32 cellular contexts compared by ENCODE assay signal in genomic region chr4:109969087-109969486, GRCh38. TPM values are rescaled to one million over a fixed set of nuclear protein-coding genes. Genes with fewer than 3 reads are reported as not detected.
DNase-seq lines count a peak whose midpoint lies in the region; ATAC-seq and TF ChIP-seq lines count a peak whose summit lies in the region.
"Had no signal": no experiment of that assay in that cellular context is flagged by ENCODE, and none has a peak within 500 bp of the region (broad histone marks: within the 10 kb centered on the region; RNA-seq: fewer than 3 reads in every experiment).

No MANE protein-coding gene starts in this region.

- no peak overlapping the region for H3K9ac ChIP-seq in Loucy (ENCODE audit: low read depth, low read length, poor library complexity, severe bottlenecking)
- H3K9ac ChIP-seq: neural progenitor cell had no signal

- H3K9me3 ChIP-seq in Loucy (ENCODE audit: insufficient read depth, low read depth, low read length) = no peaks in the 10 kb centered on the region
- H3K9me3 ChIP-seq in PC-9 (ENCODE audit: insufficient read depth, low read depth) = no peaks in the 10 kb centered on the region
- no peaks in the 10 kb centered on the region for H3K9me3 ChIP-seq in HAP-1
- H3K9me3 ChIP-seq: left lung, spleen, testis, uterus had no signal

- no peaks in the 10 kb centered on the region for H4K20me1 ChIP-seq in Loucy (ENCODE audit: insufficient read depth, low read length, poor library complexity, severe bottlenecking)
- no peaks in the 10 kb centered on the region for H4K20me1 ChIP-seq in PC-9 (ENCODE audit: insufficient read depth)

- H3K79me2 ChIP-seq in Loucy (ENCODE audit: insufficient read depth, low read length) (no peaks in the 10 kb centered on the region), PC-9 (ENCODE audit: low read depth) (no peaks in the 10 kb centered on the region)

- H3K4me1 ChIP-seq in Loucy (ENCODE audit: insufficient read depth, low read length, poor library complexity, severe bottlenecking) (peaks cover 45% of the 10 kb centered on the region), PC-9 (replicated peaks; ENCODE audit: insufficient read depth) (peaks cover 37% of the 10 kb centered on the region), HAP-1 (no peaks in the 10 kb centered on the region)
- H3K4me1 ChIP-seq: testis, uterus had no signal

- CTCF ChIA-PET in PC-9 (lab: Charles Lee) = no interaction called here

- DNase-seq in CMK (ENCODE audit: low read depth) = peak; percentile 3
- DNase-seq in PC-9 = no peak
- peak; percentile 36 for DNase-seq in fibroblast of villous mesenchyme (ENCODE audit: low read depth)
- no peak for DNase-seq in GM03348 (ENCODE audit: low spot score)
- DNase-seq in HAP-1 (ENCODE audit: low spot score in 2 of 2) = no peak
- DNase-seq: ACHN; activated CD4-positive, alpha-beta T cell treated with anti-CD3 and anti-CD28 coated beads, Interleukin-2, amount 50 U/mL, for 4 hours; activated naive CD4-positive, alpha-beta T cell; activated T-cell treated with anti-CD3 and anti-CD28 coated beads, Interleukin-2, amount 50 U/mL, for 72 hours; caudate nucleus; COR-L47; cortex of kidney; effector memory CD4-positive, alpha-beta T cell; erythroblast; foreskin fibroblast; head of caudate nucleus; IMR-90; left lung; mesenchymal stem cell; NCI-H1417; NCI-H2029 treated with DMSO at 0.1 percent for 48 hours; NCI-H526; NK-92 treated with Interleukin-12 subunit alpha and Interleukin-12 subunit beta, amount 100 ng/mL, for 24 hours; spleen; stimulated activated CD4-positive, alpha-beta T cell treated with anti-CD3 and anti-CD28 coated beads, Interleukin-2, amount 100 ng/mL, for 24 hours; T1000; testis; uterus had no signal

- intact Hi-C loops in PC-9 (cut with micrococcal nuclease; ENCODE audit: unreplicated experiment) = loop anchor here (5.0 kb wide), 1 partner anchor 57 kb away; the partner anchor contains the start of gene EGF

- H3K9me2 ChIP-seq in Loucy (replicated peaks; ENCODE audit: low read depth, low read length) = no peaks in the 10 kb centered on the region
- H3K9me2 ChIP-seq in PC-9 (ENCODE audit: insufficient read depth) = 0 out of 2 replicates have a peak, but pooled peaks cover 8% of the 10 kb centered on the region

- in situ Hi-C loops in HAP-1 (cut with MboI; ENCODE audit: low sequenced_read_pairs) = no loop called here

- H3K4me3 ChIP-seq in Loucy (ENCODE audit: low read length, poor library complexity, severe bottlenecking) (no peak overlapping the region), PC-9 (no peak overlapping the region), fibroblast of villous mesenchyme (ENCODE audit: low read depth, low read length) (no peak overlapping the region), HAP-1 (no peak overlapping the region)
- H3K4me3 ChIP-seq: left lung, neural progenitor cell, testis, uterus had no signal

- TF ChIP-seq CTCF in Loucy (conservative IDR thresholded peaks at IDR 0.05; ENCODE audit: low read length) = no peak
- TF ChIP-seq CTCF in PC-9 (conservative IDR thresholded peaks at IDR 0.05) = no peak
- TF ChIP-seq CTCF in fibroblast of villous mesenchyme (IDR thresholded peaks at IDR 0.05; ENCODE audit: insufficient read depth, low read depth, low read length) = no peak

- H2AFZ ChIP-seq in Loucy (ENCODE audit: low read length) = 0 out of 2 replicates have a peak overlapping the region, but pooled peaks have one; percentile 46
- H2AFZ ChIP-seq in PC-9 = no peak overlapping the region
- H2AFZ ChIP-seq: neural progenitor cell had no signal

- no peak for ATAC-seq in GM19397 (IDR thresholded peaks at IDR 0.05; ENCODE audit: unreplicated experiment)
- ATAC-seq: activated T-cell treated with anti-CD3 and anti-CD28 coated beads, Interleukin-2, amount 50 U/mL, for 72 hours; left lung had no signal

- no peaks in the 10 kb centered on the region for H3F3A ChIP-seq in Loucy (ENCODE audit: low read depth)
- H3F3A ChIP-seq in PC-9 (ENCODE audit: insufficient read depth, low read depth) = peaks cover 24% of the 10 kb centered on the region

- no peaks in the 10 kb centered on the region for H3K27me3 ChIP-seq in Loucy (ENCODE audit: insufficient read depth, low read length, poor library complexity, severe bottlenecking)
- no peaks in the 10 kb centered on the region for H3K27me3 ChIP-seq in PC-9 (ENCODE audit: insufficient read depth, low read depth)
- H3K27me3 ChIP-seq in HAP-1 (ENCODE audit: low read depth) = no peaks in the 10 kb centered on the region
- H3K27me3 ChIP-seq: left lung, neural progenitor cell, spleen, testis had no signal

- POLR2A ChIA-PET in PC-9 (lab: Charles Lee; ENCODE audit: unreplicated experiment) = no interaction called here

- H3K27ac ChIP-seq in PC-9 = peak overlapping the region; percentile 96
- H3K27ac ChIP-seq: left lung, neural progenitor cell, spleen, testis, uterus had no signal

- H3K4me2 ChIP-seq in Loucy (ENCODE audit: low read depth, low read length, poor library complexity, severe bottlenecking) (no peak overlapping the region), PC-9 (peak overlapping the region; percentile 81)
- H3K4me2 ChIP-seq: neural progenitor cell had no signal

- H3K36me3 ChIP-seq in Loucy (ENCODE audit: insufficient read depth, low read length) = no peaks in the 10 kb centered on the region
- H3K36me3 ChIP-seq in PC-9 (ENCODE audit: low read depth) = no peaks in the 10 kb centered on the region
- H3K36me3 ChIP-seq in HAP-1 (replicated peaks) = no peaks in the 10 kb centered on the region
- H3K36me3 ChIP-seq: left lung, neural progenitor cell, spleen, uterus had no signal

- no TSS peak for BruUV-seq in PC-9 (replicated peaks; lab: Mats Ljungman, UMichigan)

RNA-seq across cellular contexts. Expression of gene EGF, which starts 56.4 kb away (rescaled TPM):
- total RNA-seq in PC-9 (2021) (19.6 and 20.4 TPM in 2 replicates), fibroblast of villous mesenchyme (1.9 and 6.5 TPM in 2 replicates)
- total RNA-seq: activated T-cell treated with anti-CD3 and anti-CD28 coated beads, Interleukin-2, amount 50 U/mL, for 72 hours; G401 had no signal

Comparison
In these comparisons a context has a peak if more than half of its experiments do, and no peak if none do; other contexts are left out.
1. DNase-seq: peak in CMK (single experiment) and fibroblast of villous mesenchyme (single experiment); none in PC-9 (0 of 2), GM03348 (single experiment) and HAP-1 (0 of 2).